9 cellular contexts compared by ENCODE assay signal in the genomic region with DNA sequence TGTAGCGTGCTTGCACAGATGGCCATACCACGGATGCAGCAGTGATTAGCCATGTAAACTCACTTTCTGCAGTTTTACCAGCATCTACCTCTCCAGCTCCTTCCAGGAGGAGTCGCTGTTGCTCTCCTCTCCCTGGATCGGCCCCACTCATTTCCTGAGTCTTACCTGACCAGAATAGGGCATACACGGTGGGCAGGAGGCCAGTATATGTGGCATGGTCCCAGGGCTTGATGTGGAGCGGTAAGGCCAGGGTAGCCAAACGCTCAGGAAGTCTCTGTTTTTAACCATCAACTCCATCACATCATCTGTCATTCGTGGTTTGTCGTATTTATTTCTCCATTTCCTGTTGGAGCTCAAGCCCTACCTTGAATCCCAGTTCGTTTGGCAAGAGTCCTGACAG.
DNase-seq lines count a peak whose midpoint lies in the region; ATAC-seq and TF ChIP-seq lines count a peak whose summit lies in the region.
"Had no signal": no experiment of that assay in that cellular context is flagged by ENCODE, and none has a peak within 500 bp of the region (broad histone marks: within the 10 kb centered on the region; RNA-seq: fewer than 3 reads in every experiment).

No MANE protein-coding gene starts in this region.

- no peak overlapping the region for H3K27ac Mint-ChIP-seq in activated CD4-positive, alpha-beta T cell treated with anti-CD3 and anti-CD28 coated beads, Interleukin-2, amount 10 ng/mL, durations not matched to agents 24 days and 14 days
- H3K27ac Mint-ChIP-seq: activated naive CD8-positive, alpha-beta T cell treated with anti-CD3 and anti-CD28 coated beads, Interleukin-2, amount 10 ng/mL, durations not matched to agents 7 days and 5 days had no signal

- intact Hi-C loops in activated CD4-positive, alpha-beta T cell treated with anti-CD3 and anti-CD28 coated beads, Interleukin-2, amount 10 ng/mL, durations not matched to agents 24 days and 14 days (cut with micrococcal nuclease): loop anchor here (10.0 kb wide), 1 partner anchor 1206 kb away; no protein-coding TSS in a partner anchor
- intact Hi-C loops in sciatic nerve (cut with DNase I): no loop called here

- H3K9me3 Mint-ChIP-seq in activated CD4-positive, alpha-beta T cell treated with anti-CD3 and anti-CD28 coated beads, Interleukin-2, amount 10 ng/mL, durations not matched to agents 24 days and 14 days: no peaks in the 10 kb centered on the region
- H3K9me3 Mint-ChIP-seq: activated naive CD8-positive, alpha-beta T cell treated with anti-CD3 and anti-CD28 coated beads, Interleukin-2, amount 10 ng/mL, durations not matched to agents 7 days and 5 days had no signal

- no peak overlapping the region for H3K4me3 Mint-ChIP-seq in activated CD4-positive, alpha-beta T cell treated with anti-CD3 and anti-CD28 coated beads, Interleukin-2, amount 10 ng/mL, durations not matched to agents 24 days and 14 days
- H3K4me3 Mint-ChIP-seq: activated naive CD8-positive, alpha-beta T cell treated with anti-CD3 and anti-CD28 coated beads, Interleukin-2, amount 10 ng/mL, durations not matched to agents 7 days and 5 days had no signal

- no peak overlapping the region for H3K4me3 ChIP-seq in astrocyte of the spinal cord (ENCODE audit: low read depth, low read length)

- H3K27me3 Mint-ChIP-seq in activated CD4-positive, alpha-beta T cell treated with anti-CD3 and anti-CD28 coated beads, Interleukin-2, amount 10 ng/mL, durations not matched to agents 24 days and 14 days: peaks cover 2% of the 10 kb centered on the region

- peaks cover 10% of the 10 kb centered on the region for H3K4me1 Mint-ChIP-seq in activated CD4-positive, alpha-beta T cell treated with anti-CD3 and anti-CD28 coated beads, Interleukin-2, amount 10 ng/mL, durations not matched to agents 24 days and 14 days

- ATAC-seq in GM19463 (IDR thresholded peaks at IDR 0.05; ENCODE audit: unreplicated experiment) (no peak), sciatic nerve (no peak)

- peak; percentile 79 for TF ChIP-seq CTCF in astrocyte of the spinal cord (IDR thresholded peaks at IDR 0.05; ENCODE audit: low read depth, low read length)

- peak; percentile 63 for DNase-seq in activated CD4-positive, alpha-beta T cell treated with anti-CD3 and anti-CD28 coated beads, Interleukin-2, amount 10 ng/mL, durations not matched to agents 24 days and 14 days
- DNase-seq in activated CD4-positive, alpha-beta T cell treated with anti-CD3 and anti-CD28 coated beads, Interleukin-2, amount 50 U/mL, for 1 hour: no peak
- peak; percentile 93 for DNase-seq in M059J (ENCODE audit: low read depth)
- peak; percentile 62 for DNase-seq in astrocyte of the spinal cord (ENCODE audit: low read depth, low spot score)
- DNase-seq in lung microvascular endothelial cell (ENCODE audit: low read depth in 2 of 2): peak; percentile 55 to 62
- DNase-seq in SK-N-DZ (ENCODE audit: low spot score): no peak
- DNase-seq in sciatic nerve (ENCODE audit: low spot score): no peak
- DNase-seq: activated naive CD8-positive, alpha-beta T cell treated with anti-CD3 and anti-CD28 coated beads, Interleukin-2, amount 10 ng/mL, durations not matched to agents 7 days and 5 days had no signal

- no peaks in the 10 kb centered on the region for H3K36me3 Mint-ChIP-seq in activated CD4-positive, alpha-beta T cell treated with anti-CD3 and anti-CD28 coated beads, Interleukin-2, amount 10 ng/mL, durations not matched to agents 24 days and 14 days (ENCODE audit: low read depth)
- H3K36me3 Mint-ChIP-seq: activated naive CD8-positive, alpha-beta T cell treated with anti-CD3 and anti-CD28 coated beads, Interleukin-2, amount 10 ng/mL, durations not matched to agents 7 days and 5 days had no signal

- in situ Hi-C loops in astrocyte of the spinal cord (cut with HindIII; ENCODE audit: low sequenced_read_pairs): no loop called here

Comparison
In these comparisons a context has a peak if more than half of its experiments do, and no peak if none do; other contexts are left out.
1. DNase-seq: peak in activated CD4-positive, alpha-beta T cell treated with anti-CD3 and anti-CD28 coated beads, Interleukin-2, amount 10 ng/mL, durations not matched to agents 24 days and 14 days (single experiment), M059J (single experiment), astrocyte of the spinal cord (single experiment) and lung microvascular endothelial cell (2 of 2); none in activated CD4-positive, alpha-beta T cell treated with anti-CD3 and anti-CD28 coated beads, Interleukin-2, amount 50 U/mL, for 1 hour (single experiment), SK-N-DZ (single experiment) and sciatic nerve (single experiment).